ENCODE assay signal across 27 cellular contexts in the genomic region with DNA sequence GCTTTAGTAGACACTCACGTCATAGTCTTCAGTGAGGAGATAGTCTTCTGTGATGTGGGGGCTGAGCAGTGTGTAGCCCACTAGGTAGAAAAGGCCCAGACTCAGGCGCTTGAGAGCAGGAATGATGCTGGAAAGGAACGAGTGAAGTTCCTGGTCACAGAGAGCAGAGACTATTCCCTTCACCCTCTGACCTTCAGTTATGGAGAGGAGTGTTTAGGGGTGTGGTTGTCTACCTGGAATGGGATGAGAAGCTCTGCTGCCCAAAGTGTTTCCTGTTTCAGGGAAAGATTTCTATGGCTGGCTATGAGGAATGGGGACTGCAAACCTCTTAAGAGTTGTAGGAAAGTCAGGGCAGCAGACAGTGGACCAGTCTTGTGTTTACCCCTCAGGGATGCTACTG. TPM values are rescaled to one million over a fixed set of nuclear protein-coding genes. Genes with fewer than 3 reads are reported as not detected.
DNase-seq lines count a peak whose midpoint lies in the region; ATAC-seq and TF ChIP-seq lines count a peak whose summit lies in the region.
"Had no signal": no experiment of that assay in that cellular context is flagged by ENCODE, and none has a peak within 500 bp of the region (broad histone marks: within the 10 kb centered on the region; RNA-seq: fewer than 3 reads in every experiment).

No MANE protein-coding gene starts in this region.

- ATAC-seq in GM21825 (IDR thresholded peaks at IDR 0.05; ENCODE audit: unreplicated experiment) = no peak
- ATAC-seq: natural killer cell had no signal

- peak overlapping the region; percentile 92 for H3K27ac ChIP-seq in hepatocyte
- peak overlapping the region; percentile 28 to 71 (median 61) for H3K27ac ChIP-seq in stomach
- H3K27ac ChIP-seq in vagina = no peak overlapping the region

- H3K36me3 ChIP-seq in hepatocyte (replicated peaks; ENCODE audit: insufficient read depth, low read depth) (peaks cover 3% of the 10 kb centered on the region), stomach (peaks cover 73 to 98% (median 97%) of the 10 kb centered on the region in 4 donors), vagina (peaks cover 6 to 56% of the 10 kb centered on the region in 2 donors)

- H4K20me1 ChIP-seq in hepatocyte (ENCODE audit: insufficient read depth, poor library complexity, severe bottlenecking) = no peaks in the 10 kb centered on the region

- H3K79me2 ChIP-seq in hepatocyte = peaks cover 2% of the 10 kb centered on the region

- H3K27me3 ChIP-seq in hepatocyte = no peaks in the 10 kb centered on the region
- no peaks in the 10 kb centered on the region for H3K27me3 ChIP-seq in stomach
- no peaks in the 10 kb centered on the region for H3K27me3 ChIP-seq in vagina
- H3K27me3 ChIP-seq: BLaER1 treated with 17β-estradiol and CSF1 and Interleukin-3, amounts not matched to agents 10 nM and 100 nM had no signal

- TF ChIP-seq EP300 in stomach (IDR thresholded peaks at IDR 0.05) = no peak

- H3K9me3 ChIP-seq in hepatocyte (ENCODE audit: low read depth) = no peaks in the 10 kb centered on the region
- no peaks in the 10 kb centered on the region for H3K9me3 ChIP-seq in stomach
- H3K9me3 ChIP-seq in vagina = no peaks in the 10 kb centered on the region
- H3K9me3 ChIP-seq: BLaER1 treated with 17β-estradiol and CSF1 and Interleukin-3, amounts not matched to agents 10 nM and 100 nM; HAP-1 had no signal

- no peak overlapping the region for H2AFZ ChIP-seq in hepatocyte

- DNase-seq in activated effector memory CD4-positive, alpha-beta T cell treated with anti-CD3 and anti-CD28 coated beads, Interleukin-2, amount 50 U/mL, for 16 hours = peak; percentile 42
- no peak for DNase-seq in activated effector memory CD4-positive, alpha-beta T cell treated with Interleukin-2 at 50 U/mL for 16 hours
- no peak for DNase-seq in hepatocyte (ENCODE audit: low spot score)
- DNase-seq in stomach = no peak
- DNase-seq in vagina (ENCODE audit: extremely low spot score in 2 of 2) = no peak
- no peak for DNase-seq in activated CD8-positive, alpha-beta memory T cell treated with anti-CD3 and anti-CD28 coated beads, Interleukin-2, amount 50 U/mL, for 4 hours
- DNase-seq: activated B cell treated with CpG ODN at 0.5 μM for 24 hours; activated CD4-positive, alpha-beta memory T cell treated with anti-CD3 and anti-CD28 coated beads, Interleukin-2, amount 10 ng/mL, durations not matched to agents 7 days and 5 days; foreskin fibroblast; islet precursor cell; Karpas-422; natural killer cell; NCI-H1930; NCI-H226; NCI-H82; stimulated activated CD4-positive, alpha-beta T cell treated with anti-CD3 and anti-CD28 coated beads, Interleukin-1b, Interleukin-23, amount 100 ng/mL, for 48 hours; stimulated activated naive CD4-positive, alpha-beta T cell; T-helper 2 cell had no signal

- no peak overlapping the region for H3K4me2 ChIP-seq in hepatocyte
- H3K4me2 ChIP-seq: BLaER1 treated with 17β-estradiol and CSF1 and Interleukin-3, amounts not matched to agents 10 nM and 100 nM had no signal

- no peaks in the 10 kb centered on the region for H3K9me2 ChIP-seq in hepatocyte (replicated peaks; ENCODE audit: insufficient read depth)

- H3K4me3 ChIP-seq in hepatocyte = no peak overlapping the region
- H3K4me3 ChIP-seq in stomach = no peak overlapping the region
- no peak overlapping the region for H3K4me3 ChIP-seq in vagina
- H3K4me3 ChIP-seq: BLaER1 treated with 17β-estradiol and CSF1 and Interleukin-3, amounts not matched to agents 10 nM and 100 nM; HAP-1 had no signal

- WGBS in hepatocyte (ENCODE audit: low lambda C conversion rate, missing lambda C conversion rate) = 91% methylated on average over 3 of the region's 3 CpGs
- WGBS in stomach, 5 donors = 60 to 84% (median 65%) methylated on average over 3 of the region's 3 CpGs

- TF ChIP-seq CTCF in hepatocyte (IDR thresholded peaks at IDR 0.05; ENCODE audit: poor library complexity) = no peak
- TF ChIP-seq CTCF in stomach (IDR thresholded peaks at IDR 0.05) = no peak
- TF ChIP-seq CTCF in vagina (IDR thresholded peaks at IDR 0.05) = no peak

- peaks cover 27% of the 10 kb centered on the region for H3K4me1 ChIP-seq in hepatocyte (ENCODE audit: insufficient read depth)
- H3K4me1 ChIP-seq in stomach = peaks cover 30 to 44% (median 38%) of the 10 kb centered on the region in 4 donors
- H3K4me1 ChIP-seq in vagina = peaks cover 9% of the 10 kb centered on the region
- H3K4me1 ChIP-seq: BLaER1 treated with 17β-estradiol and CSF1 and Interleukin-3, amounts not matched to agents 10 nM and 100 nM; HAP-1 had no signal

- intact Hi-C loops in stomach (cut with DNase I; ENCODE audit: low total_unique reads) = loop anchor here (5.0 kb wide), 1 partner anchor 33 kb away; no protein-coding TSS in a partner anchor
- intact Hi-C loops in vagina (cut with DNase I) = no loop called here

- TF ChIP-seq POLR2A in stomach (IDR thresholded peaks at IDR 0.05) = no peak
- TF ChIP-seq POLR2A in vagina (IDR thresholded peaks at IDR 0.05) = no peak

TF ChIP-seq in PFSK-1, 5 proteins besides CTCF, POLR2A, EP300 and RAD21:
- TF ChIP-seq REST (IDR thresholded peaks at IDR 0.05; ENCODE audit: insufficient read depth in 1 of 2, low read depth in 2 of 2, low read length in 2 of 2) (no peak), POLR2AphosphoS5 (IDR thresholded peaks at IDR 0.05; ENCODE audit: low read depth, low read length) (peak; percentile 33; the same call in 1 of the 2 replicates)

RNA-seq across cellular contexts. Expression of gene EMG1, which starts 8.7 kb away (rescaled TPM):
- polyA plus RNA-seq in PFSK-1 (2012; ENCODE audit: insufficient read length, low read depth) = 69.4 TPM
- 24.3 and 26.8 TPM in 2 replicates for total RNA-seq in hepatocyte
- 50.3 and 51.8 TPM in 2 replicates for polyA plus RNA-seq in hepatocyte
- total RNA-seq in stomach = 10 to 100 TPM in 3 of 5 donors, 1 to 10 TPM in 2; 1.2 to 86.6 (median 25.2) TPM
- polyA plus RNA-seq in stomach = 10 to 100 TPM; 19.3 to 22.7 (median 21.7) TPM
- total RNA-seq in vagina = 21.9 TPM

RNA-seq across cellular contexts. Expression of gene PHB2, which starts 9.0 kb away (rescaled TPM):
- 563 TPM for polyA plus RNA-seq in PFSK-1 (2012; ENCODE audit: insufficient read length, low read depth)
- 186 and 197 TPM in 2 replicates for total RNA-seq in hepatocyte
- 142 and 143 TPM in 2 replicates for polyA plus RNA-seq in hepatocyte
- total RNA-seq in stomach = 100 to 1,000 TPM in 4 of 5 donors, 10 to 100 TPM in 1; 49.2 to 441 (median 150) TPM
- polyA plus RNA-seq in stomach = 100 to 1,000 TPM; 150 to 179 (median 154) TPM
- total RNA-seq in vagina = 199 TPM

RNA-seq across cellular contexts. Expression of gene PTPN6, which starts 28.3 kb away (rescaled TPM):
- not detected for polyA plus RNA-seq in PFSK-1 (2012; ENCODE audit: insufficient read length, low read depth)
- total RNA-seq in hepatocyte (14.5 and 17.2 TPM in 2 replicates), stomach (10 to 100 TPM; 11.2 to 36.6 (median 28.0) TPM), vagina (17.4 TPM)
- polyA plus RNA-seq in hepatocyte (20.8 and 25.4 TPM in 2 replicates), stomach (10 to 100 TPM; 40.6 to 51.2 (median 41.2) TPM)
- total RNA-seq: SK-MEL-5 had no signal

RNA-seq across cellular contexts. Expression of gene C12orf57, which starts 35.6 kb away (rescaled TPM):
- polyA plus RNA-seq in PFSK-1 (2012; ENCODE audit: insufficient read length, low read depth) = 315 TPM
- total RNA-seq in hepatocyte (219 and 289 TPM in 2 replicates), stomach (100 to 1,000 TPM; 155 to 453 (median 306) TPM), vagina (760 TPM)
- polyA plus RNA-seq in hepatocyte (217 and 219 TPM in 2 replicates), stomach (100 to 1,000 TPM; 418 to 621 (median 443) TPM)

RNA-seq across cellular contexts. Expression of gene RNU7-1, which starts 35.8 kb away (rescaled TPM):
- not detected for polyA plus RNA-seq in PFSK-1 (2012; ENCODE audit: insufficient read length, low read depth)
- total RNA-seq in hepatocyte = not detected in 2 replicates
- not detected in 2 replicates for polyA plus RNA-seq in hepatocyte
- total RNA-seq in stomach = not detected
- not detected for polyA plus RNA-seq in stomach
- total RNA-seq in vagina = not detected
- total RNA-seq: activated B cell treated with CpG ODN at 0.5 μM for 24 hours; activated CD4-positive, alpha-beta memory T cell treated with anti-CD3 and anti-CD28 coated beads, Interleukin-2, amount 10 ng/mL, durations not matched to agents 7 days and 5 days; activated T-helper 1 cell treated with anti-CD3 and anti-CD28 coated beads, Interleukin-12 subunit alpha, Interleukin-12 subunit beta, Interleukin-2, Interleukin-4 antibody, amounts not matched to agents 30 ng/mL and 10 ng/mL and 1 ng/mL, durations not matched to agents 14 hours and 24 hours and 36 hours; HT-29; mesenteric fat pad; natural killer cell; SK-MEL-5; ureter had no signal
